ENCODE assay signal across 3 cellular contexts in the genomic region with DNA sequence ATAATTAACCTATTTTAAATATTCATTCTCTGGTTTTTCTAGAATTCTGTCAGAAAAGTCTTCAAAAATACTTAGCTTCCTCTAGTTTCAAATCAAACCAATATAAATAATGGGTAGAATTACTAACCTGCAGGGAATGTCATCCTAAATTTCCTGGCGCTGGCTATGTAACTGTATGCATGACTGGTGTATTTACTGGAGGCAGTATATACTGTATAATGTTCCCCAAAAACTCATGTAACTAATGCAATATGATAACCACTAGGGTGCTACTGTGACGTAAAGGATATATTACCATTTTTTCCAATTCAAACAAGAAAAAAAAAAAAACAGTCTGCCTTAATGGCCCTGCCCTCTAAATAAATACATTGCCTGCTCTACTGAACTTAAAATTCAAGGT.
"Had no signal": no experiment of that assay in that cellular context is flagged by ENCODE, and none has a peak within 500 bp of the region (broad histone marks: within the 10 kb centered on the region; RNA-seq: fewer than 3 reads in every experiment).

No MANE protein-coding gene starts in this region.

- DNase-seq: GDM1, GF-D8 had no signal

- H3K4me3 ChIP-seq: GM12878 had no signal
